Comparison of ENCODE assay signal across 14 cellular contexts in genomic region chr4:173436149-173436579, GRCh38. TPM values are rescaled to one million over a fixed set of nuclear protein-coding genes. Genes with fewer than 3 reads are reported as not detected.
DNase-seq lines count a peak whose midpoint lies in the region; ATAC-seq, FAIRE-seq and TF ChIP-seq lines count a peak whose summit lies in the region.
"Had no signal": no experiment of that assay in that cellular context is flagged by ENCODE, and none has a peak within 500 bp of the region (broad histone marks: within the 10 kb centered on the region; RNA-seq: fewer than 3 reads in every experiment).

No MANE protein-coding gene starts in this region.

- H3K27ac ChIP-seq in GM23248 = peak overlapping the region; percentile 22
- H3K27ac ChIP-seq in rectal smooth muscle tissue (ENCODE audit: low read depth, low read length) = peak overlapping the region; percentile 75

- H3K4me2 ChIP-seq in GM23248 (ENCODE audit: unreplicated experiment) = peak overlapping the region; percentile 73

- H3K4me3 ChIP-seq in GM23248 = peak overlapping the region; percentile 14; the same call in 1 of the 2 replicates
- H3K4me3 ChIP-seq in rectal smooth muscle tissue (ENCODE audit: low read length) = no peak overlapping the region

- H3K27me3 ChIP-seq in GM23248 (replicated peaks; ENCODE audit: insufficient read depth) (no peaks in the 10 kb centered on the region), rectal smooth muscle tissue (ENCODE audit: control insufficient read depth, insufficient read depth, low read length) (no peaks in the 10 kb centered on the region)

- no peak for ATAC-seq in GM21717 (IDR thresholded peaks at IDR 0.05; ENCODE audit: unreplicated experiment)
- ATAC-seq: stimulated activated naive B cell treated with anti-CD40 and anti-IgM and Interleukin-4, amounts not matched to agents 10 μg/mL and 1 μg/mL and 100 μg/mL, for 72 hours had no signal

- no peaks in the 10 kb centered on the region for H4K20me1 ChIP-seq in GM23248 (ENCODE audit: insufficient read depth)

- H3K36me3 ChIP-seq in GM23248 (ENCODE audit: low read depth) = no peaks in the 10 kb centered on the region
- H3K36me3 ChIP-seq in rectal smooth muscle tissue (ENCODE audit: control insufficient read depth, insufficient read depth, low read length) = no peaks in the 10 kb centered on the region

- no peaks in the 10 kb centered on the region for H3K9me3 ChIP-seq in GM23248 (ENCODE audit: low read depth)

- H3K9me2 ChIP-seq in GM23248 (ENCODE audit: insufficient read depth) = no peaks in the 10 kb centered on the region

- H2AFZ ChIP-seq in GM23248 = no peak overlapping the region

- FAIRE-seq in D721Med (lab: Jason Lieb, UNC) = no peak
- FAIRE-seq: H1 had no signal

- H3K9ac ChIP-seq in GM23248 = no peak overlapping the region
- H3K9ac ChIP-seq in rectal smooth muscle tissue (ENCODE audit: low read length) = no peak overlapping the region

- WGBS in GM23248 (ENCODE audit: low coverage in 1 of 2, low lambda C conversion rate in 2 of 2, missing lambda C conversion rate in 2 of 2), 2 experiments = 1 to 4% methylated on average over 5 of the region's 5 CpGs

- in situ Hi-C loops in GM23248 (cut with MboI) = no loop called here

- peaks cover 17% of the 10 kb centered on the region; the same call in 1 of the 2 replicates for H3F3A ChIP-seq in GM23248 (ENCODE audit: insufficient read depth)

- no peak for TF ChIP-seq CTCF in D721Med (IDR thresholded peaks at IDR 0.05; ENCODE audit: insufficient read depth, missing control alignments)

- H3K79me2 ChIP-seq in GM23248 (ENCODE audit: insufficient read depth) = no peaks in the 10 kb centered on the region

- DNase-seq in GM23248 (peak; percentile 91), NCI-H69 (lab: John Stamatoyannopoulos, UW) (peak; percentile 75), fibroblast of peridontal ligament (ENCODE audit: extremely low read depth) (peak; percentile 99), D721Med (ENCODE audit: insufficient read length, low spot score) (no peak)
- DNase-seq in effector CD8-positive, alpha-beta T cell (lab: John Stamatoyannopoulos, UW) = no peak
- no peak for DNase-seq in activated T-cell treated with anti-CD3 and anti-CD28 coated beads, Interleukin-2, amount 50 U/mL, for 48 hours
- DNase-seq: glutamatergic neuron; midbrain; stimulated activated CD4-positive, alpha-beta T cell treated with anti-CD3 and anti-CD28 coated beads, Interleukin-15, amount 100 ng/mL, for 24 hours; stimulated activated naive B cell treated with anti-CD40 and anti-IgM and Interleukin-4, amounts not matched to agents 10 μg/mL and 1 μg/mL and 100 μg/mL, for 72 hours had no signal

- peaks cover 14% of the 10 kb centered on the region for H3K4me1 ChIP-seq in GM23248 (ENCODE audit: insufficient read depth)
- H3K4me1 ChIP-seq in rectal smooth muscle tissue (ENCODE audit: control insufficient read depth, insufficient read depth, low read length) = peaks cover 12% of the 10 kb centered on the region

RNA-seq across cellular contexts. Expression of gene SCRG1, which starts 37.2 kb away (rescaled TPM):
- under 0.01 TPM in 1 of 2 replicates, not detected in the other for total RNA-seq in GM23248 (2014; rRNA removed; shearing (Covaris generic))
- polyA plus RNA-seq in GM23248 (2016; fragmentation: Nextera tagmentation; extraction: Ambion mirVana) = 0.16 and 0.43 TPM in 2 replicates
- total RNA-seq: Daoy, H1 had no signal
- polyA plus RNA-seq: H1 had no signal

Comparison
In these comparisons a context has a peak if more than half of its experiments do, and no peak if none do; other contexts are left out.
1. DNase-seq: peak in GM23248 (single experiment), NCI-H69 (single experiment) and fibroblast of peridontal ligament (single experiment); none in effector CD8-positive, alpha-beta T cell (single experiment), D721Med (single experiment) and activated T-cell treated with anti-CD3 and anti-CD28 coated beads, Interleukin-2, amount 50 U/mL, for 48 hours (0 of 2).